Comparison of ENCODE assay signal across 32 cellular contexts in the genomic region with DNA sequence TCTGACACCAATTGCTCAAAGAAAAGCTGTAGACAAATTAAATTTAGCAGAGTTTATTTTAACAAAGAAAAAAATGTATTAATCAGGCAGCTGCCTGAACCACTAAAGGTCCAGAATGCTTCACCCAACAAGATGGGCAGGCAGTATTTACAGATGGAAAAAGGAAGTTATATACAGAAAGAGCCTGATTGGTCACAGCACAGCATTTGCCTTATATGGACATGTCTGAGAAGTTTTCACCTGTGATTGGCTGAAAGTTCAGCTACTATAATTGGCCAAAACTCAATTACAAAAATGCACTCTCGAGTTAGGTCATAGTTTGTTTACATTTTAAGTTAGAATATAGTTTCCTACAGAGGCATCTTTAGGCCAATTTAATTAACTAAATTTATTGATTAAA. TPM values are rescaled to one million over a fixed set of nuclear protein-coding genes. Genes with fewer than 3 reads are reported as not detected.
"Had no signal": no experiment of that assay in that cellular context is flagged by ENCODE, and none has a peak within 500 bp of the region (broad histone marks: within the 10 kb centered on the region; RNA-seq: fewer than 3 reads in every experiment).

No MANE protein-coding gene starts in this region.

- H3K36me3 ChIP-seq: breast epithelium, lower lobe of right lung, uterus had no signal

- H3K27me3 ChIP-seq: breast epithelium, hepatocyte, uterus had no signal

- H3K4me3 ChIP-seq: breast epithelium, hepatocyte, lower lobe of right lung, mucosa of descending colon, uterus had no signal

- ATAC-seq: activated T-cell treated with anti-CD3 and anti-CD28 coated beads, Interleukin-2, amount 50 U/mL, for 4 hours; esophagus mucosa; left lobe of liver; lower lobe of right lung; mucosa of descending colon had no signal

- FAIRE-seq: colon, frontal cortex had no signal

- H2AFZ ChIP-seq: hepatocyte had no signal

- H3K9me3 ChIP-seq: breast epithelium, lower lobe of right lung, mucosa of descending colon, uterus had no signal

- H3K79me2 ChIP-seq: hepatocyte had no signal

- H3K4me1 ChIP-seq: breast epithelium, lower lobe of right lung, uterus had no signal

- H3K27ac ChIP-seq: breast epithelium, hepatocyte, lower lobe of right lung, uterus had no signal

- DNase-seq: activated CD4-positive, alpha-beta T cell treated with anti-CD3 and anti-CD28 coated beads for 4 hours; activated CD4-positive, alpha-beta T cell treated with anti-CD3 and anti-CD28 coated beads, Interleukin-2, amount 50 U/mL, for 48 hours; activated CD4-positive, CD25-positive, alpha-beta regulatory T cell; activated CD8-positive, alpha-beta memory T cell treated with anti-CD3 and anti-CD28 coated beads, Interleukin-2, amount 50 U/mL, for 48 hours; activated effector memory CD4-positive, alpha-beta T cell treated with Interleukin-2 at 50 U/mL for 16 hours; activated naive CD4-positive, alpha-beta T cell treated with anti-CD3 and anti-CD28 coated beads for 36 hours; activated naive CD8-positive, alpha-beta T cell treated with anti-CD3 and anti-CD28 coated beads, Interleukin-2, amount 10 ng/mL, durations not matched to agents 7 days and 5 days; activated T-cell treated with anti-CD3 and anti-CD28 coated beads, Interleukin-2, amount 50 U/mL, for 4 hours; amniotic stem cell; effector memory CD4-positive, alpha-beta T cell; glutamatergic neuron; immature natural killer cell; lower lobe of right lung; mesendoderm; mucosa of descending colon; nephron progenitor cell; occipital lobe; stimulated activated CD4-positive, alpha-beta T cell treated with anti-CD3 and anti-CD28 coated beads, Interleukin-2, amount 100 ng/mL, for 48 hours; stimulated activated CD8-positive, alpha-beta memory T cell treated with anti-CD3 and anti-CD28 coated beads, Interleukin-4, amount 100 ng/mL, for 48 hours; stimulated activated naive B cell treated with anti-CD40 and anti-IgM and Interleukin-4, amounts not matched to agents 10 μg/mL and 1 μg/mL and 100 μg/mL, for 72 hours; trophoblast cell; uterus had no signal

- H3K4me2 ChIP-seq: hepatocyte had no signal

RNA-seq across cellular contexts. Expression of gene FMO1, which starts 15.1 kb away (rescaled TPM):
- total RNA-seq: activated CD8-positive, alpha-beta memory T cell treated with anti-CD3 and anti-CD28 coated beads for 36 hours; activated naive CD4-positive, alpha-beta T cell treated with anti-CD3 and anti-CD28 coated beads for 36 hours; activated naive CD8-positive, alpha-beta T cell treated with anti-CD3 and anti-CD28 coated beads, Interleukin-2, amount 10 ng/mL, durations not matched to agents 7 days and 5 days; activated T-cell treated with anti-CD3 and anti-CD28 coated beads, Interleukin-2, amount 50 U/mL, for 4 hours; dermis microvascular lymphatic vessel endothelial cell; kidney epithelial cell; left lobe of liver; mucosa of descending colon had no signal
- polyA plus RNA-seq: immature natural killer cell had no signal

RNA-seq across cellular contexts. Expression of gene FMO2, which starts 48.1 kb away (rescaled TPM):
- total RNA-seq: activated CD8-positive, alpha-beta memory T cell treated with anti-CD3 and anti-CD28 coated beads for 36 hours; activated naive CD4-positive, alpha-beta T cell treated with anti-CD3 and anti-CD28 coated beads for 36 hours; activated naive CD8-positive, alpha-beta T cell treated with anti-CD3 and anti-CD28 coated beads, Interleukin-2, amount 10 ng/mL, durations not matched to agents 7 days and 5 days; dermis microvascular lymphatic vessel endothelial cell; kidney epithelial cell; renal cortical epithelial cell had no signal
- polyA plus RNA-seq: hepatocyte, immature natural killer cell had no signal
